Comparison of ENCODE assay signal across 1 cellular context in genomic region chr1:12851779-12852178, GRCh38.
TF ChIP-seq lines count a peak whose summit lies in the region.

No MANE protein-coding gene starts in this region.

TF ChIP-seq in HEK293, 187 proteins besides CTCF, POLR2A, EP300 and RAD21:
- TF ChIP-seq ZNF366 (tag by site-specific recombination; conservative IDR thresholded peaks at IDR 0.05): peak; percentile 53
- no peak for TF ChIP-seq ZNF561 (tag by site-specific recombination; IDR thresholded peaks at IDR 0.05; ENCODE audit: borderline replicate concordance)
- TF ChIP-seq ZNF747 (tag by site-specific recombination; IDR thresholded peaks at IDR 0.05): no peak
- 0 out of 2 replicates have a peak, but pooled peaks have one; percentile 31 for TF ChIP-seq KLF8 (tag by site-specific recombination; IDR thresholded peaks at IDR 0.05)
- TF ChIP-seq GLIS1 (tag by site-specific recombination; IDR thresholded peaks at IDR 0.05): 0 out of 2 replicates have a peak, but pooled peaks have one; percentile 8
- no peak for TF ChIP-seq MYNN (tag by site-specific recombination; IDR thresholded peaks at IDR 0.05; ENCODE audit: borderline replicate concordance)
- TF ChIP-seq ZNF558 (tag by site-specific recombination; IDR thresholded peaks at IDR 0.05): no peak
- peak; percentile 77; the same call in 1 of the 2 replicates for TF ChIP-seq ZNF10 (tag by site-specific recombination; IDR thresholded peaks at IDR 0.05)
- TF ChIP-seq, protein P1, sequence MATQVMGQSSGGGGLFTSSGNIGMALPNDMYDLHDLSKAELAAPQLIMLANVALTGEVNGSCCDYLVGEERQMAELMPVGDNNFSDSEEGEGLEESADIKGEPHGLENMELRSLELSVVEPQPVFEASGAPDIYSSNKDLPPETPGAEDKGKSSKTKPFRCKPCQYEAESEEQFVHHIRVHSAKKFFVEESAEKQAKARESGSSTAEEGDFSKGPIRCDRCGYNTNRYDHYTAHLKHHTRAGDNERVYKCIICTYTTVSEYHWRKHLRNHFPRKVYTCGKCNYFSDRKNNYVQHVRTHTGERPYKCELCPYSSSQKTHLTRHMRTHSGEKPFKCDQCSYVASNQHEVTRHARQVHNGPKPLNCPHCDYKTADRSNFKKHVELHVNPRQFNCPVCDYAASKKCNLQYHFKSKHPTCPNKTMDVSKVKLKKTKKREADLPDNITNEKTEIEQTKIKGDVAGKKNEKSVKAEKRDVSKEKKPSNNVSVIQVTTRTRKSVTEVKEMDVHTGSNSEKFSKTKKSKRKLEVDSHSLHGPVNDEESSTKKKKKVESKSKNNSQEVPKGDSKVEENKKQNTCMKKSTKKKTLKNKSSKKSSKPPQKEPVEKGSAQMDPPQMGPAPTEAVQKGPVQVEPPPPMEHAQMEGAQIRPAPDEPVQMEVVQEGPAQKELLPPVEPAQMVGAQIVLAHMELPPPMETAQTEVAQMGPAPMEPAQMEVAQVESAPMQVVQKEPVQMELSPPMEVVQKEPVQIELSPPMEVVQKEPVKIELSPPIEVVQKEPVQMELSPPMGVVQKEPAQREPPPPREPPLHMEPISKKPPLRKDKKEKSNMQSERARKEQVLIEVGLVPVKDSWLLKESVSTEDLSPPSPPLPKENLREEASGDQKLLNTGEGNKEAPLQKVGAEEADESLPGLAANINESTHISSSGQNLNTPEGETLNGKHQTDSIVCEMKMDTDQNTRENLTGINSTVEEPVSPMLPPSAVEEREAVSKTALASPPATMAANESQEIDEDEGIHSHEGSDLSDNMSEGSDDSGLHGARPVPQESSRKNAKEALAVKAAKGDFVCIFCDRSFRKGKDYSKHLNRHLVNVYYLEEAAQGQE (tag by site-specific recombination; IDR thresholded peaks at IDR 0.05): no peak
- TF ChIP-seq, protein P2, sequence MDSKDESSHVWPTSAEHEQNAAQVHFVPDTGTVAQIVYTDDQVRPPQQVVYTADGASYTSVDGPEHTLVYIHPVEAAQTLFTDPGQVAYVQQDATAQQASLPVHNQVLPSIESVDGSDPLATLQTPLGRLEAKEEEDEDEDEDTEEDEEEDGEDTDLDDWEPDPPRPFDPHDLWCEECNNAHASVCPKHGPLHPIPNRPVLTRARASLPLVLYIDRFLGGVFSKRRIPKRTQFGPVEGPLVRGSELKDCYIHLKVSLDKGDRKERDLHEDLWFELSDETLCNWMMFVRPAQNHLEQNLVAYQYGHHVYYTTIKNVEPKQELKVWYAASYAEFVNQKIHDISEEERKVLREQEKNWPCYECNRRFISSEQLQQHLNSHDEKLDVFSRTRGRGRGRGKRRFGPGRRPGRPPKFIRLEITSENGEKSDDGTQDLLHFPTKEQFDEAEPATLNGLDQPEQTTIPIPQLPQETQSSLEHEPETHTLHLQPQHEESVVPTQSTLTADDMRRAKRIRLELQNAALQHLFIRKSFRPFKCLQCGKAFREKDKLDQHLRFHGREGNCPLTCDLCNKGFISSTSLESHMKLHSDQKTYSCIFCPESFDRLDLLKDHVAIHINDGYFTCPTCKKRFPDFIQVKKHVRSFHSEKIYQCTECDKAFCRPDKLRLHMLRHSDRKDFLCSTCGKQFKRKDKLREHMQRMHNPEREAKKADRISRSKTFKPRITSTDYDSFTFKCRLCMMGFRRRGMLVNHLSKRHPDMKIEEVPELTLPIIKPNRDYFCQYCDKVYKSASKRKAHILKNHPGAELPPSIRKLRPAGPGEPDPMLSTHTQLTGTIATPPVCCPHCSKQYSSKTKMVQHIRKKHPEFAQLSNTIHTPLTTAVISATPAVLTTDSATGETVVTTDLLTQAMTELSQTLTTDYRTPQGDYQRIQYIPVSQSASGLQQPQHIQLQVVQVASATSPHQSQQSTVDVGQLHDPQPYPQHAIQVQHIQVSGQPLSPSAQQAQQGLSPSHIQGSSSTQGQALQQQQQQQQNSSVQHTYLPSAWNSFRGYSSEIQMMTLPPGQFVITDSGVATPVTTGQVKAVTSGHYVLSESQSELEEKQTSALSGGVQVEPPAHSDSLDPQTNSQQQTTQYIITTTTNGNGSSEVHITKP (tag by site-specific recombination; IDR thresholded peaks at IDR 0.05): 0 out of 2 replicates have a peak, but pooled peaks have one; percentile 10
- 0 out of 2 replicates have a peak, but pooled peaks have one; percentile 32 for TF ChIP-seq ZBTB21 (tag by site-specific recombination; IDR thresholded peaks at IDR 0.05)
- no peak for TF ChIP-seq ZIC2 (tag by site-specific recombination; IDR thresholded peaks at IDR 0.05)
- TF ChIP-seq ZNF629 (tag by site-specific recombination; IDR thresholded peaks at IDR 0.05): no peak
- TF ChIP-seq ZNF302 (tag by site-specific recombination; IDR thresholded peaks at IDR 0.05; ENCODE audit: low read depth): no peak
- no peak for TF ChIP-seq ZNF404 (tag by site-specific recombination; IDR thresholded peaks at IDR 0.05)
- 0 out of 2 replicates have a peak, but pooled peaks have one; percentile 23 for TF ChIP-seq HIC1 (tag by site-specific recombination; IDR thresholded peaks at IDR 0.05)
- no peak for TF ChIP-seq ZNF626 (tag by site-specific recombination; IDR thresholded peaks at IDR 0.05)
- TF ChIP-seq, protein P3, sequence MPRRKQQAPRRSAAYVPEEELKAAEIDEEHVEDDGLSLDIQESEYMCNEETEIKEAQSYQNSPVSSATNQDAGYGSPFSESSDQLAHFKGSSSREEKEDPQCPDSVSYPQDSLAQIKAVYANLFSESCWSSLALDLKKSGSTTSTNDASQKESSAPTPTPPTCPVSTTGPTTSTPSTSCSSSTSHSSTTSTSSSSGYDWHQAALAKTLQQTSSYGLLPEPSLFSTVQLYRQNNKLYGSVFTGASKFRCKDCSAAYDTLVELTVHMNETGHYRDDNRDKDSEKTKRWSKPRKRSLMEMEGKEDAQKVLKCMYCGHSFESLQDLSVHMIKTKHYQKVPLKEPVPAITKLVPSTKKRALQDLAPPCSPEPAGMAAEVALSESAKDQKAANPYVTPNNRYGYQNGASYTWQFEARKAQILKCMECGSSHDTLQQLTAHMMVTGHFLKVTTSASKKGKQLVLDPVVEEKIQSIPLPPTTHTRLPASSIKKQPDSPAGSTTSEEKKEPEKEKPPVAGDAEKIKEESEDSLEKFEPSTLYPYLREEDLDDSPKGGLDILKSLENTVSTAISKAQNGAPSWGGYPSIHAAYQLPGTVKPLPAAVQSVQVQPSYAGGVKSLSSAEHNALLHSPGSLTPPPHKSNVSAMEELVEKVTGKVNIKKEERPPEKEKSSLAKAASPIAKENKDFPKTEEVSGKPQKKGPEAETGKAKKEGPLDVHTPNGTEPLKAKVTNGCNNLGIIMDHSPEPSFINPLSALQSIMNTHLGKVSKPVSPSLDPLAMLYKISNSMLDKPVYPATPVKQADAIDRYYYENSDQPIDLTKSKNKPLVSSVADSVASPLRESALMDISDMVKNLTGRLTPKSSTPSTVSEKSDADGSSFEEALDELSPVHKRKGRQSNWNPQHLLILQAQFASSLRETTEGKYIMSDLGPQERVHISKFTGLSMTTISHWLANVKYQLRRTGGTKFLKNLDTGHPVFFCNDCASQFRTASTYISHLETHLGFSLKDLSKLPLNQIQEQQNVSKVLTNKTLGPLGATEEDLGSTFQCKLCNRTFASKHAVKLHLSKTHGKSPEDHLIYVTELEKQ (tag by site-specific recombination; IDR thresholded peaks at IDR 0.05; ENCODE audit: borderline replicate concordance): no peak
- TF ChIP-seq ZNF600 (tag by site-specific recombination; IDR thresholded peaks at IDR 0.05): no peak
- TF ChIP-seq ZNF488 (tag by site-specific recombination; IDR thresholded peaks at IDR 0.05): no peak
- TF ChIP-seq ZNF521 (tag by site-specific recombination; IDR thresholded peaks at IDR 0.05): no peak
- 0 out of 2 replicates have a peak, but pooled peaks have one; percentile 27 for TF ChIP-seq ZNF660 (tag by site-specific recombination; IDR thresholded peaks at IDR 0.05)
- no peak for TF ChIP-seq TCF7L2 (IDR thresholded peaks at IDR 0.05; ENCODE audit: borderline replicate concordance, low read depth, low read length)
- peak; percentile 48; the same call in 1 of the 2 replicates for TF ChIP-seq ZNF394 (tag by site-specific recombination; IDR thresholded peaks at IDR 0.05; ENCODE audit: borderline replicate concordance)
- 0 out of 2 replicates have a peak, but pooled peaks have one; percentile 14 for TF ChIP-seq ZNF335 (tag by site-specific recombination; conservative IDR thresholded peaks at IDR 0.05)
- no peak for TF ChIP-seq ZNF544 (tag by site-specific recombination; IDR thresholded peaks at IDR 0.05)
- no peak for TF ChIP-seq ZNF214 (tag by site-specific recombination; IDR thresholded peaks at IDR 0.05; ENCODE audit: borderline replicate concordance)
TF ChIP-seq in HEK293: peak in this region for 10.
